In genomic region chr18:75216926-75217303, GRCh38 we compare ENCODE assay signal across 15 cellular contexts. TPM values are rescaled to one million over a fixed set of nuclear protein-coding genes. Genes with fewer than 3 reads are reported as not detected.
DNase-seq lines count a peak whose midpoint lies in the region; ATAC-seq and TF ChIP-seq lines count a peak whose summit lies in the region.
"Had no signal": no experiment of that assay in that cellular context is flagged by ENCODE, and none has a peak within 500 bp of the region (broad histone marks: within the 10 kb centered on the region; RNA-seq: fewer than 3 reads in every experiment).

No MANE protein-coding gene starts in this region.

- no peaks in the 10 kb centered on the region for H3K27me3 Mint-ChIP-seq in activated naive CD4-positive, alpha-beta T cell treated with anti-CD3 and anti-CD28 coated beads, Interleukin-2, amount 10 ng/mL, durations not matched to agents 7 days and 5 days
- no peaks in the 10 kb centered on the region for H3K27me3 Mint-ChIP-seq in memory B cell
- no peaks in the 10 kb centered on the region for H3K27me3 Mint-ChIP-seq in MCF 10A (ENCODE audit: insufficient read depth, unreplicated experiment)

- H3K9me3 Mint-ChIP-seq in activated naive CD4-positive, alpha-beta T cell treated with anti-CD3 and anti-CD28 coated beads, Interleukin-2, amount 10 ng/mL, durations not matched to agents 7 days and 5 days = no peaks in the 10 kb centered on the region
- H3K9me3 Mint-ChIP-seq in memory B cell = no peaks in the 10 kb centered on the region
- H3K9me3 Mint-ChIP-seq in MCF 10A (ENCODE audit: unreplicated experiment) = no peaks in the 10 kb centered on the region

- intact Hi-C loops in transverse colon (cut with DNase I; ENCODE audit: low total_unique reads) = loop anchor here (10.0 kb wide), 1 partner anchor 258 kb away; no protein-coding TSS in a partner anchor
- intact Hi-C loops in MCF 10A (cut with micrococcal nuclease) = loop anchor here (10.0 kb wide), 1 partner anchor 322 kb away; no protein-coding TSS in a partner anchor

- no peaks in the 10 kb centered on the region for H3K36me3 ChIP-seq in transverse colon
- no peaks in the 10 kb centered on the region for H3K36me3 ChIP-seq in MM.1S (replicated peaks; ENCODE audit: insufficient read depth, low read length)

- peak overlapping the region; percentile 88 to 95 (median 90) for H3K27ac ChIP-seq in transverse colon
- H3K27ac ChIP-seq in MM.1S (ENCODE audit: low read length) = no peak overlapping the region

- no peaks in the 10 kb centered on the region for H3K9me2 ChIP-seq in MM.1S (replicated peaks; ENCODE audit: insufficient read depth, low read length)

- peaks cover 83% of the 10 kb centered on the region for H3K79me2 ChIP-seq in MM.1S (ENCODE audit: low read length)

- in situ Hi-C loops in transverse colon (cut with MboI; ENCODE audit: low pct_ligation_motif_present in 1 of 4, low pct_unique_long_range_greater_than_20kb in 1 of 4, low sequenced_read_pairs in 3 of 4) = loop anchor here in 1 of 4 donors (25.0 kb wide), 1 partner anchor 730 kb away; the partner anchor contains the start of gene CNDP2

- 0 out of 2 replicates have a peak, but pooled peaks cover 3% of the 10 kb centered on the region for H3F3A ChIP-seq in MM.1S (ENCODE audit: insufficient read depth, low read length)

- no peak overlapping the region for H3K4me2 ChIP-seq in MM.1S (ENCODE audit: low read depth, low read length)

- WGBS in transverse colon (ENCODE audit: low coverage in 1 of 2), 2 donors = 60 to 90% methylated on average over 1 to 6 of the region's 6 CpGs

- no peak for TF ChIP-seq CTCF in transverse colon (IDR thresholded peaks at IDR 0.05)
- no peak for TF ChIP-seq CTCF in MCF 10A (IDR thresholded peaks at IDR 0.05; ENCODE audit: unreplicated experiment)
- TF ChIP-seq CTCF in MM.1S (IDR thresholded peaks at IDR 0.05; ENCODE audit: low read length) = no peak

- TF ChIP-seq POLR2A in transverse colon (IDR thresholded peaks at IDR 0.05) = no peak

- CTCF ChIA-PET in activated naive CD4-positive, alpha-beta T cell treated with anti-CD3 and anti-CD28 coated beads, Interleukin-2, amount 10 ng/mL, durations not matched to agents 7 days and 5 days (lab: Charles Lee) = no interaction called here
- CTCF ChIA-PET in MCF 10A (lab: Yijun Ruan, JAX) = interaction anchor here (1.6 kb wide), 1 partner anchor 11 kb away, joined by 3 read pairs; no protein-coding TSS in a partner anchor

- no peak for TF ChIP-seq EP300 in transverse colon (IDR thresholded peaks at IDR 0.05; ENCODE audit: low read depth)

- POLR2A ChIA-PET in MCF 10A (lab: Yijun Ruan, JAX) = no interaction called here

- BruUV-seq in MCF 10A (replicated peaks; lab: Mats Ljungman, UMichigan) = no TSS peak

- H3K4me1 Mint-ChIP-seq in activated naive CD4-positive, alpha-beta T cell treated with anti-CD3 and anti-CD28 coated beads, Interleukin-2, amount 10 ng/mL, durations not matched to agents 7 days and 5 days = peaks cover 71% of the 10 kb centered on the region
- H3K4me1 Mint-ChIP-seq in memory B cell (peaks cover 14% of the 10 kb centered on the region), MCF 10A (ENCODE audit: insufficient read depth, unreplicated experiment) (peaks cover 28% of the 10 kb centered on the region)

- H3K9me3 ChIP-seq in transverse colon (no peaks in the 10 kb centered on the region), MM.1S (replicated peaks; ENCODE audit: insufficient read depth, low read length) (no peaks in the 10 kb centered on the region)

- DNase-seq in activated naive CD4-positive, alpha-beta T cell treated with anti-CD3 and anti-CD28 coated beads, Interleukin-2, amount 10 ng/mL, durations not matched to agents 7 days and 5 days = no peak
- no peak for DNase-seq in activated naive CD4-positive, alpha-beta T cell treated with anti-CD3 and anti-CD28 coated beads, Interleukin-2, amount 50 U/mL, for 16 hours
- DNase-seq in cerebellar cortex (ENCODE audit: low spot score) (peak; percentile 52), memory B cell (ENCODE audit: low spot score in 2 of 2) (no peak), transverse colon (no peak), MCF 10A (ENCODE audit: unreplicated experiment) (no peak), MM.1S (no peak), ecto neural progenitor cell (ENCODE audit: low spot score) (no peak)
- DNase-seq: activated CD8-positive, alpha-beta memory T cell treated with anti-CD3 and anti-CD28 coated beads, Interleukin-2, amount 50 U/mL, for 48 hours; Kasumi-1; NCI-H2171; T-helper 9 cell had no signal

- H4K20me1 ChIP-seq in MM.1S (ENCODE audit: insufficient read depth, low read length) = no peaks in the 10 kb centered on the region

- no peak overlapping the region for H2AFZ ChIP-seq in MM.1S (ENCODE audit: low read length)

- peaks cover 27% of the 10 kb centered on the region for H3K36me3 Mint-ChIP-seq in activated naive CD4-positive, alpha-beta T cell treated with anti-CD3 and anti-CD28 coated beads, Interleukin-2, amount 10 ng/mL, durations not matched to agents 7 days and 5 days
- H3K36me3 Mint-ChIP-seq in memory B cell (no peaks in the 10 kb centered on the region), MCF 10A (ENCODE audit: insufficient read depth, unreplicated experiment) (no peaks in the 10 kb centered on the region)

- H3K4me3 ChIP-seq in transverse colon (peak overlapping the region in 1 of 4 donors; percentile 5), MM.1S (ENCODE audit: low read length) (no peak overlapping the region)

- H3K27ac Mint-ChIP-seq in activated naive CD4-positive, alpha-beta T cell treated with anti-CD3 and anti-CD28 coated beads, Interleukin-2, amount 10 ng/mL, durations not matched to agents 7 days and 5 days = peak overlapping the region; percentile 93
- peak overlapping the region; percentile 69 for H3K27ac Mint-ChIP-seq in memory B cell
- no peak overlapping the region for H3K27ac Mint-ChIP-seq in MCF 10A (ENCODE audit: low read depth, unreplicated experiment)

- no peaks in the 10 kb centered on the region for H3K27me3 ChIP-seq in transverse colon
- H3K27me3 ChIP-seq in MM.1S (replicated peaks; ENCODE audit: insufficient read depth, low read length) = no peaks in the 10 kb centered on the region

- peaks cover 25 to 94% (median 75%) of the 10 kb centered on the region in 4 donors for H3K4me1 ChIP-seq in transverse colon
- H3K4me1 ChIP-seq in MM.1S (ENCODE audit: low read length) = no peaks in the 10 kb centered on the region

- ATAC-seq in memory B cell (ENCODE audit: low read depth) = no peak
- ATAC-seq: HCT116, left colon, Panc1 had no signal

- no peak overlapping the region for H3K9ac ChIP-seq in MM.1S (ENCODE audit: low read length)

- peak overlapping the region; percentile 11 for H3K4me3 Mint-ChIP-seq in activated naive CD4-positive, alpha-beta T cell treated with anti-CD3 and anti-CD28 coated beads, Interleukin-2, amount 10 ng/mL, durations not matched to agents 7 days and 5 days
- H3K4me3 Mint-ChIP-seq in memory B cell = no peak overlapping the region
- no peak overlapping the region for H3K4me3 Mint-ChIP-seq in MCF 10A (ENCODE audit: unreplicated experiment)

RNA-seq across cellular contexts. Expression of gene TSHZ1, which starts 6.3 kb away (rescaled TPM):
- total RNA-seq in transverse colon (10 to 100 TPM; 16.3 to 34.8 (median 29.8) TPM), MCF 10A (2022) (9.7 and 11.7 TPM in 2 replicates)

RNA-seq across cellular contexts. Expression of gene PTGR3, which starts 8.0 kb away (rescaled TPM):
- total RNA-seq in transverse colon (10 to 100 TPM; 10.1 to 45.9 (median 23.4) TPM), MCF 10A (2022) (19.8 and 20.6 TPM in 2 replicates)
